In the genomic region with DNA sequence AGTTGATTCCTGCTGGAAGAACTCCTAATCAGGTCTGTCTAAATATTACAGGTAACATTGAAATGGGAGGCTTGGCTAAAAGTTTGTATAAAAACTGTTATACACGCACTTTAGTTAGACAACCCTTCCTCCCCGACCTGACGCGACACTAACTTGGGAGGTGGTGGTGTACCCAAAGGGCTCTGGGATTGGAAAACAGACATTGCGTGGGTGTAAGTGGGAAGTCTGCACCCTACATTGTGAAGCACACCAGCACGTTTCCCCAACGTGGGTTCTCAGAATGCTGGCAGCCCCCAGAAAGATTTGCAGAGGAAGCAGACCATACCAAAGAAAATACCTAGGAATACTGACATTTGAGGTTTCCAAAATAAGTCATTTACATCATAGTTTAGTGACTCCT, we compare ENCODE assay signal across 9 cellular contexts. TPM values are rescaled to one million over a fixed set of nuclear protein-coding genes. Genes with fewer than 3 reads are reported as not detected.
"Had no signal": no experiment of that assay in that cellular context is flagged by ENCODE, and none has a peak within 500 bp of the region (broad histone marks: within the 10 kb centered on the region; RNA-seq: fewer than 3 reads in every experiment).

No MANE protein-coding gene starts in this region.

- H3K4me3 ChIP-seq: GM23248, GM23338, HAP-1 had no signal

- H3K4me1 Mint-ChIP-seq: GM23338, H9 had no signal

- H3K4me3 Mint-ChIP-seq: GM23338, H9, HFFc6 had no signal

- H3K27ac Mint-ChIP-seq: GM23338, H9, HFFc6 had no signal

- H3K9me3 ChIP-seq: HAP-1 had no signal

- H3K9me3 Mint-ChIP-seq: HFFc6 had no signal

- ATAC-seq: GM23338 had no signal

- DNase-seq: GM23248, GOT3, H7, H9 had no signal

- H3K36me3 ChIP-seq: HAP-1 had no signal

- H3K4me1 ChIP-seq: HAP-1 had no signal

RNA-seq across cellular contexts. Expression of gene OR2T11, which starts 16.8 kb away (rescaled TPM):
- total RNA-seq: GM23248, GM23338, H1, H4, H7, H9, HFFc6 had no signal
- polyA plus RNA-seq: GM23248, GM23338, H1 had no signal

RNA-seq across cellular contexts. Expression of gene OR2T10, which starts 20.6 kb away (rescaled TPM):
- total RNA-seq: GM23248, GM23338, H1, H4, H7, H9, HFFc6 had no signal
- polyA plus RNA-seq: GM23248, GM23338, H1 had no signal

RNA-seq across cellular contexts. Expression of gene OR2T35, which starts 27.0 kb away (rescaled TPM):
- total RNA-seq: GM23248, GM23338, H1, H4, H7, H9, HFFc6 had no signal
- polyA plus RNA-seq: GM23248, GM23338, H1 had no signal

RNA-seq across cellular contexts. Expression of gene OR2T27, which starts 37.2 kb away (rescaled TPM):
- total RNA-seq: GM23248, GM23338, H1, H4, H7, H9, HFFc6 had no signal
- polyA plus RNA-seq: GM23248, GM23338, H1 had no signal

RNA-seq across cellular contexts. Expression of gene OR2T34, which starts 43.6 kb away (rescaled TPM):
- total RNA-seq: GM23248, GM23338, H1, H4, H7, H9, HFFc6 had no signal
- polyA plus RNA-seq: GM23248, GM23338, H1 had no signal
